Comparison of ENCODE assay signal across 8 cellular contexts in genomic region chr1:111592389-111593361, GRCh38. TPM values are rescaled to one million over a fixed set of nuclear protein-coding genes. Genes with fewer than 3 reads are reported as not detected.
DNase-seq lines count a peak whose midpoint lies in the region; ATAC-seq and TF ChIP-seq lines count a peak whose summit lies in the region.

No MANE protein-coding gene starts in this region.

- in situ Hi-C loops in gastrocnemius medialis (cut with MboI; ENCODE audit: low sequenced_read_pairs in 4 of 4): no loop called here

- peak; percentile 84 for ATAC-seq in GM19328 (IDR thresholded peaks at IDR 0.05; ENCODE audit: unreplicated experiment)
- peak; percentile 91 for ATAC-seq in HG03432 (IDR thresholded peaks at IDR 0.05; ENCODE audit: unreplicated experiment)
- peak; percentile 96 for ATAC-seq in right cardiac atrium
- peak; percentile 94 to 95 for ATAC-seq in gastrocnemius medialis

- H3K27ac ChIP-seq in right cardiac atrium (ENCODE audit: low read length) (peak overlapping the region; percentile 99), gastrocnemius medialis (peak overlapping the region; percentile 81 to 89 (median 88))

- H3K4me3 ChIP-seq in right cardiac atrium (ENCODE audit: low read length) (no peak overlapping the region), gastrocnemius medialis (peak overlapping the region; percentile 3 to 26 (median 20))

- H3K27me3 ChIP-seq in right cardiac atrium (ENCODE audit: control insufficient read depth, insufficient read depth): no peaks in the 10 kb centered on the region
- H3K27me3 ChIP-seq in gastrocnemius medialis: no peaks in the 10 kb centered on the region

- H3K36me3 ChIP-seq in gastrocnemius medialis: no peaks in the 10 kb centered on the region

- WGBS in right cardiac atrium: 8% methylated on average over 11 of the region's 11 CpGs

- intact Hi-C loops in right cardiac atrium (cut with DNase I) (loop anchor here in 1 of 4 donors (5.0 kb wide), 1 partner anchor 75 kb away; no protein-coding TSS in a partner anchor), gastrocnemius medialis (cut with DNase I; ENCODE audit: low total_unique reads) (loop anchor here (1.0 kb wide), 1 partner anchor 27 kb away; the partner anchor contains the start of gene RAP1A)

- TF ChIP-seq CTCF in gastrocnemius medialis (IDR thresholded peaks at IDR 0.05 in 4 of 5, conservative IDR thresholded peaks at IDR 0.05 in 1 of 5): no peak

- DNase-seq in CD1c-positive myeloid dendritic cell (ENCODE audit: extremely low spot score): peak; percentile 96
- peak; percentile 72 for DNase-seq in T follicular helper cell (ENCODE audit: low read depth)
- DNase-seq in activated naive CD8-positive, alpha-beta T cell treated with anti-CD3 and anti-CD28 coated beads, Interleukin-2, amount 50 U/mL, for 16 hours (ENCODE audit: low read depth, low spot score): peak; percentile 90
- DNase-seq in right cardiac atrium: peak; percentile 91 to 95 (median 94)
- peak; percentile 92 to 94 for DNase-seq in gastrocnemius medialis
- no peak for DNase-seq in NCI-H1436 (lab: John Stamatoyannopoulos, UW)

- H3K4me1 ChIP-seq in right cardiac atrium (ENCODE audit: control insufficient read depth, insufficient read depth, low read length): peaks cover 4% of the 10 kb centered on the region
- peaks cover 24 to 36% of the 10 kb centered on the region in 2 donors for H3K4me1 ChIP-seq in gastrocnemius medialis

- no peaks in the 10 kb centered on the region for H3K9me3 ChIP-seq in right cardiac atrium (ENCODE audit: control insufficient read depth, low read length)
- H3K9me3 ChIP-seq in gastrocnemius medialis: no peaks in the 10 kb centered on the region

- TF ChIP-seq POLR2A in gastrocnemius medialis (IDR thresholded peaks at IDR 0.05): peak in 1 of 2 donors; percentile 10

RNA-seq across cellular contexts. Expression of gene RAP1A, which starts 26.9 kb away (rescaled TPM):
- 100 to 1,000 TPM; 104 to 128 (median 111) TPM for total RNA-seq in right cardiac atrium
- 110 TPM for polyA plus RNA-seq in right cardiac atrium
- total RNA-seq in gastrocnemius medialis: 10 to 100 TPM; 49.4 to 72.1 (median 57.9) TPM
